Comparison of ENCODE assay signal across 17 cellular contexts in the genomic region with DNA sequence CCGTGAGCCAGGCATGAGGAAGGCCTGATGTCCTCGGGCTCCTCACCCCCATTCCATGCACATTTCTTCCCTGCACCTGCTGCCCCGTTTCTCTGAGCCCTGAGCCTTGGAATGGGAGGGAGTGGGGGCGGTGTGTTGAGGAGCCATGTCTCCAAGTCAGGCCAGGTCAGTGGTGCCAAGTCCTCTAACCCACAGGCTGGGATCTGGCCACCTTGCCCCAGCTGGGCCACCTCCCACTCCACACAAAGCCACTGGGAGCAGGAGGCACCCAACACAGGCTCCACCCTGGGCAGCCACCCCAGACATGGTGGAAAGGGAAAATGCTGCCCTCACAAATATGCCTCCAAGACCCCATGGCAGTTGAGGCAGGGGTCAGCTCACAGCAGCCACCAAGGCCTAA. TPM values are rescaled to one million over a fixed set of nuclear protein-coding genes. Genes with fewer than 3 reads are reported as not detected.
DNase-seq lines count a peak whose midpoint lies in the region; ATAC-seq and TF ChIP-seq lines count a peak whose summit lies in the region.
"Had no signal": no experiment of that assay in that cellular context is flagged by ENCODE, and none has a peak within 500 bp of the region (broad histone marks: within the 10 kb centered on the region; RNA-seq: fewer than 3 reads in every experiment).

No MANE protein-coding gene starts in this region.

- H3K4me1 ChIP-seq in BLaER1 treated with 17β-estradiol and CSF1 and Interleukin-3, amounts not matched to agents 10 nM and 100 nM = peaks cover 0 to 29% (median 28%) of the 10 kb centered on the region in 10 experiments; a peak in 18 of 20 replicates
- no peaks in the 10 kb centered on the region for H3K4me1 ChIP-seq in left ventricle myocardium inferior

- ATAC-seq in sciatic nerve = no peak
- no peak for ATAC-seq in HG02938 (IDR thresholded peaks at IDR 0.05; ENCODE audit: unreplicated experiment)
- ATAC-seq in left lobe of liver = no peak
- ATAC-seq: Panc1 had no signal

- intact Hi-C loops in left ventricle myocardium inferior (cut with micrococcal nuclease) (no loop called here), sciatic nerve (cut with DNase I) (no loop called here)

- H3K9me3 ChIP-seq in BLaER1 treated with 17β-estradiol and CSF1 and Interleukin-3, amounts not matched to agents 10 nM and 100 nM (replicated peaks in 1 of 11) = no peaks in the 10 kb centered on the region
- no peaks in the 10 kb centered on the region for H3K9me3 ChIP-seq in left ventricle myocardium inferior (replicated peaks)

- H3K4me3 ChIP-seq in BLaER1 treated with 17β-estradiol and CSF1 and Interleukin-3, amounts not matched to agents 10 nM and 100 nM = no peak overlapping the region; a peak in 1 of 20 replicates
- H3K4me3 ChIP-seq in left ventricle myocardium inferior = no peak overlapping the region

- H3K27me3 ChIP-seq in BLaER1 treated with 17β-estradiol and CSF1 and Interleukin-3, amounts not matched to agents 10 nM and 100 nM = no peaks in the 10 kb centered on the region
- H3K27me3 ChIP-seq in left ventricle myocardium inferior (ENCODE audit: low read depth) = no peaks in the 10 kb centered on the region

- no peak overlapping the region; a peak in 1 of 22 replicates for H3K4me2 ChIP-seq in BLaER1 treated with 17β-estradiol and CSF1 and Interleukin-3, amounts not matched to agents 10 nM and 100 nM

- DNase-seq in left ventricle myocardium inferior = peak; percentile 11
- DNase-seq in sciatic nerve (ENCODE audit: low spot score) = peak; percentile 58
- no peak for DNase-seq in hepatic stellate cell (ENCODE audit: low spot score)
- no peak for DNase-seq in SKM-1 (lab: John Stamatoyannopoulos, UW; ENCODE audit: unreplicated experiment)
- DNase-seq in left lobe of liver (ENCODE audit: low spot score) = no peak
- DNase-seq: DND-41, H9, MM.1S, NCI-H1092, NCI-H1436 treated with DMSO at 0.1 percent for 48 hours, NCI-H2029, NCI-H446 treated with DMSO at 0.1 percent for 48 hours, NCI-H69 had no signal

- 0 out of 22 replicates have a peak, but pooled peaks cover 0 to 6% (median 0%) of the 10 kb centered on the region in 11 experiments for H4K20me1 ChIP-seq in BLaER1 treated with 17β-estradiol and CSF1 and Interleukin-3, amounts not matched to agents 10 nM and 100 nM

- peaks cover 0 to 35% (median 10%) of the 10 kb centered on the region in 11 experiments; a peak in 10 of 22 replicates for H3K36me3 ChIP-seq in BLaER1 treated with 17β-estradiol and CSF1 and Interleukin-3, amounts not matched to agents 10 nM and 100 nM
- H3K36me3 ChIP-seq in left ventricle myocardium inferior = peaks cover 30% of the 10 kb centered on the region

- H3K27ac ChIP-seq in BLaER1 treated with 17β-estradiol and CSF1 and Interleukin-3, amounts not matched to agents 10 nM and 100 nM = peak overlapping the region in 2 of 11 experiments; percentile 18 to 23; a peak in 12 of 22 replicates
- peak overlapping the region; percentile 87 for H3K27ac ChIP-seq in angular gyrus (ENCODE audit: low read depth, low read length)
- H3K27ac ChIP-seq in left ventricle myocardium inferior (replicated peaks) = peak overlapping the region; percentile 11

- peak overlapping the region in 7 of 11 experiments; percentile 8 to 61 (median 49); a peak in 7 of 22 replicates for H3K9ac ChIP-seq in BLaER1 treated with 17β-estradiol and CSF1 and Interleukin-3, amounts not matched to agents 10 nM and 100 nM

- no peak for TF ChIP-seq CTCF in left ventricle myocardium inferior (IDR thresholded peaks at IDR 0.05; ENCODE audit: borderline replicate concordance)

RNA-seq across cellular contexts. Expression of gene ZCCHC24, which starts 27.7 kb away (rescaled TPM):
- total RNA-seq in left ventricle myocardium inferior (47.5 TPM), sciatic nerve (150 TPM), left lobe of liver (30.5 TPM)

Comparison
In these comparisons a context has a peak if more than half of its experiments do, and no peak if none do; other contexts are left out.
1. DNase-seq: peak in left ventricle myocardium inferior (single experiment) and sciatic nerve (single experiment); none in hepatic stellate cell (single experiment), SKM-1 (single experiment) and left lobe of liver (single experiment).